In genomic region chr15:90149609-90150340, GRCh38 we compare ENCODE assay signal across 1 cellular context.
TF ChIP-seq lines count a peak whose summit lies in the region.

No MANE protein-coding gene starts in this region.

TF ChIP-seq in GM23338, 12 proteins besides CTCF, POLR2A, EP300 and RAD21 (continued from another document):
- TF ChIP-seq REST (IDR thresholded peaks at IDR 0.05; ENCODE audit: unreplicated experiment) (no peak), EZH2phosphoT487 (IDR thresholded peaks at IDR 0.05; ENCODE audit: unreplicated experiment) (no peak), POLR2AphosphoS5 (IDR thresholded peaks at IDR 0.05; ENCODE audit: low read depth) (no peak), ZNF331 (CRISPR knock-in tag; IDR thresholded peaks at IDR 0.05; ENCODE audit: low read depth) (no peak), EZH2 (IDR thresholded peaks at IDR 0.05; ENCODE audit: low read depth, unreplicated experiment) (no peak)
